In genomic region chr5:122999947-123000563, GRCh38 we compare ENCODE assay signal across 9 cellular contexts. TPM values are rescaled to one million over a fixed set of nuclear protein-coding genes. Genes with fewer than 3 reads are reported as not detected.
A peak's percentile ranks its signal among the peaks of the same experiment; 100 is the strongest.
DNase-seq lines count a peak whose midpoint lies in the region; ATAC-seq, FAIRE-seq and TF ChIP-seq lines count a peak whose summit lies in the region.
"Had no signal": no experiment of that assay in that cellular context is flagged by ENCODE, and none has a peak within 500 bp of the region (broad histone marks: within the 10 kb centered on the region; RNA-seq: fewer than 3 reads in every experiment).

No MANE protein-coding gene starts in this region.

- no peak overlapping the region for H3K14ac ChIP-seq in H9 (ENCODE audit: insufficient read depth, low read length)

- H4K20me1 ChIP-seq in H9 (ENCODE audit: control insufficient read depth, insufficient read depth, insufficient read length) (no peaks in the 10 kb centered on the region), Loucy (ENCODE audit: insufficient read depth, low read length, poor library complexity, severe bottlenecking) (no peaks in the 10 kb centered on the region)

- no peaks in the 10 kb centered on the region for H3K9me3 Mint-ChIP-seq in H9
- H3K9me3 Mint-ChIP-seq in activated naive CD8-positive, alpha-beta T cell treated with anti-CD3 and anti-CD28 coated beads, Interleukin-2, amount 10 ng/mL, durations not matched to agents 7 days and 5 days = no peaks in the 10 kb centered on the region

- H2AFZ ChIP-seq in H9 (ENCODE audit: low read length) = no peak overlapping the region
- no peak overlapping the region for H2AFZ ChIP-seq in Loucy (ENCODE audit: low read length)

- H2BK120ac ChIP-seq in H9 (ENCODE audit: low read depth, low read length, poor library complexity, severe bottlenecking) = no peak overlapping the region

- intact Hi-C loops in kidney (cut with DNase I) = no loop called here

- H3K23me2 ChIP-seq in H9 (ENCODE audit: insufficient read length, low read depth, low read length, poor library complexity, severe bottlenecking) = no peaks in the 10 kb centered on the region

- no peak overlapping the region for H3K27ac Mint-ChIP-seq in H9
- H3K27ac Mint-ChIP-seq in activated naive CD8-positive, alpha-beta T cell treated with anti-CD3 and anti-CD28 coated beads, Interleukin-2, amount 10 ng/mL, durations not matched to agents 7 days and 5 days = no peak overlapping the region

- no peak for ATAC-seq in activated naive CD8-positive, alpha-beta T cell treated with anti-CD3 and anti-CD28 coated beads, Interleukin-2, amount 10 ng/mL, durations not matched to agents 7 days and 5 days (ENCODE audit: low read depth)
- no peak for ATAC-seq in HG03457 (IDR thresholded peaks at IDR 0.05; ENCODE audit: unreplicated experiment)

- peak; percentile 92 for TF ChIP-seq CTCF in H9 (conservative IDR thresholded peaks at IDR 0.05)
- TF ChIP-seq CTCF in Loucy (conservative IDR thresholded peaks at IDR 0.05; ENCODE audit: low read length) = 0 out of 2 replicates have a peak, but pooled peaks have one; percentile 17
- TF ChIP-seq CTCF in kidney (IDR thresholded peaks at IDR 0.05; ENCODE audit: borderline replicate concordance, extremely low read depth, insufficient read depth) = peak; percentile 31

- no peaks in the 10 kb centered on the region for H3K36me3 Mint-ChIP-seq in H9 (ENCODE audit: insufficient read depth in 1 of 3, low read depth in 3 of 3)
- H3K36me3 Mint-ChIP-seq in activated naive CD8-positive, alpha-beta T cell treated with anti-CD3 and anti-CD28 coated beads, Interleukin-2, amount 10 ng/mL, durations not matched to agents 7 days and 5 days = no peaks in the 10 kb centered on the region

- no peaks in the 10 kb centered on the region for H3K79me2 ChIP-seq in H9 (ENCODE audit: insufficient read depth, low read length)
- no peaks in the 10 kb centered on the region for H3K79me2 ChIP-seq in Loucy (ENCODE audit: insufficient read depth, low read length)

- H3K9me3 ChIP-seq in H9 (ENCODE audit: control insufficient read depth, low read depth, low read length) (no peaks in the 10 kb centered on the region), Loucy (ENCODE audit: insufficient read depth, low read depth, low read length) (no peaks in the 10 kb centered on the region), kidney (ENCODE audit: control insufficient read depth in 1 of 2, low read length in 2 of 2) (no peaks in the 10 kb centered on the region)

- H3F3A ChIP-seq in Loucy (ENCODE audit: low read depth) = no peaks in the 10 kb centered on the region

- H3K27me3 Mint-ChIP-seq in H9 (ENCODE audit: low read depth) = no peaks in the 10 kb centered on the region
- peaks cover 4% of the 10 kb centered on the region for H3K27me3 Mint-ChIP-seq in activated naive CD8-positive, alpha-beta T cell treated with anti-CD3 and anti-CD28 coated beads, Interleukin-2, amount 10 ng/mL, durations not matched to agents 7 days and 5 days

- H3K9ac ChIP-seq in H9 (ENCODE audit: extremely low read depth, insufficient read length, low read length) = no peak overlapping the region
- H3K9ac ChIP-seq in Loucy (ENCODE audit: low read depth, low read length, poor library complexity, severe bottlenecking) = no peak overlapping the region
- no peak overlapping the region for H3K9ac ChIP-seq in kidney (ENCODE audit: low read length in 2 of 2)

- no peak overlapping the region for H3K23ac ChIP-seq in H9 (ENCODE audit: insufficient read length, low read depth, low read length)

- no peak overlapping the region for H4K8ac ChIP-seq in H9 (replicated peaks; ENCODE audit: insufficient read length, low read depth, low read length)

- H3K4me3 Mint-ChIP-seq in H9 = no peak overlapping the region
- H3K4me3 Mint-ChIP-seq in activated naive CD8-positive, alpha-beta T cell treated with anti-CD3 and anti-CD28 coated beads, Interleukin-2, amount 10 ng/mL, durations not matched to agents 7 days and 5 days = no peak overlapping the region

- H3K4me2 ChIP-seq in H9 (ENCODE audit: insufficient read depth, insufficient read length, low read length) (no peak overlapping the region), Loucy (ENCODE audit: low read depth, low read length, poor library complexity, severe bottlenecking) (no peak overlapping the region)

- H3K36me3 ChIP-seq in Loucy (ENCODE audit: insufficient read depth, low read length) = no peaks in the 10 kb centered on the region
- peaks cover 0 to 5% of the 10 kb centered on the region in 2 donors for H3K36me3 ChIP-seq in kidney (ENCODE audit: control insufficient read depth in 1 of 2, insufficient read depth in 2 of 2, low read length in 2 of 2)

- H3T11ph ChIP-seq in H9 (ENCODE audit: low read length) = no peak overlapping the region

- H3K4me3 ChIP-seq in Loucy (ENCODE audit: low read length, poor library complexity, severe bottlenecking) (no peak overlapping the region), kidney (ENCODE audit: low read length in 2 of 2) (no peak overlapping the region)

- H3K9me2 ChIP-seq in Loucy (replicated peaks; ENCODE audit: low read depth, low read length) = no peaks in the 10 kb centered on the region

- H3K27me3 ChIP-seq in H9 (ENCODE audit: insufficient read depth, low read length) (no peaks in the 10 kb centered on the region), Loucy (ENCODE audit: insufficient read depth, low read length, poor library complexity, severe bottlenecking) (no peaks in the 10 kb centered on the region)

- H3K4ac ChIP-seq in H9 (ENCODE audit: low read depth, low read length) = no peak overlapping the region

- no peak overlapping the region for H3K18ac ChIP-seq in H9 (ENCODE audit: insufficient read length, low read depth, low read length)

- WGBS in H9 (ENCODE audit: extremely low coverage, insufficient read length, low lambda C conversion rate) = no CpG with 5 or more reads among the region's 10 CpGs

- H2BK5ac ChIP-seq in H9 (ENCODE audit: insufficient read length, low read length) = no peak overlapping the region

- no peaks in the 10 kb centered on the region for H3K79me1 ChIP-seq in H9 (ENCODE audit: insufficient read depth, low read depth, low read length, poor library complexity, severe bottlenecking)

- H2AK5ac ChIP-seq in H9 (ENCODE audit: insufficient read length, low read length) = no peak overlapping the region

- H4K5ac ChIP-seq in H9 (ENCODE audit: insufficient read length, low read depth, low read length) = no peak overlapping the region

- POLR2A ChIA-PET in activated naive CD8-positive, alpha-beta T cell treated with anti-CD3 and anti-CD28 coated beads, Interleukin-2, amount 10 ng/mL, durations not matched to agents 7 days and 5 days (lab: Charles Lee) = no interaction called here

- no peak overlapping the region for H2BK20ac ChIP-seq in H9 (ENCODE audit: low read depth, low read length, poor library complexity, severe bottlenecking)

- peaks cover 18 to 26% of the 10 kb centered on the region in 2 experiments for H3K4me1 Mint-ChIP-seq in H9
- no peaks in the 10 kb centered on the region for H3K4me1 Mint-ChIP-seq in activated naive CD8-positive, alpha-beta T cell treated with anti-CD3 and anti-CD28 coated beads, Interleukin-2, amount 10 ng/mL, durations not matched to agents 7 days and 5 days

- H4K91ac ChIP-seq in H9 (ENCODE audit: insufficient read length, low read depth, low read length) = no peak overlapping the region

- no peak overlapping the region for H2BK15ac ChIP-seq in H9 (ENCODE audit: low read depth, low read length)

- H3K27ac ChIP-seq in H9 (ENCODE audit: insufficient read length, low read depth, low read length) = no peak overlapping the region
- H3K27ac ChIP-seq in kidney (ENCODE audit: low read depth in 2 of 2, low read length in 2 of 2) = no peak overlapping the region

- H2BK12ac ChIP-seq in H9 (ENCODE audit: insufficient read length, low read depth, low read length) = no peak overlapping the region

- no peak for FAIRE-seq in kidney (lab: Jason Lieb, UNC)
- FAIRE-seq: endometrium had no signal

- H3K56ac ChIP-seq in H9 (ENCODE audit: insufficient read length, low read depth, low read length) = no peak overlapping the region

- DNase-seq in stimulated activated CD4-positive, alpha-beta T cell treated with anti-CD3 and anti-CD28 coated beads, Interleukin-15, amount 100 ng/mL, for 24 hours = peak; percentile 32
- DNase-seq in stimulated activated CD4-positive, alpha-beta T cell treated with anti-CD3 and anti-CD28 coated beads, Interleukin-4, amount 100 ng/mL, for 4 hours = no peak
- DNase-seq in H9 = peak; percentile 80
- peak; percentile 29 for DNase-seq in activated naive CD8-positive, alpha-beta T cell treated with anti-CD3 and anti-CD28 coated beads, Interleukin-2, amount 10 ng/mL, durations not matched to agents 7 days and 5 days
- no peak for DNase-seq in kidney
- DNase-seq in NCI-H1436 (lab: John Stamatoyannopoulos, UW) = no peak

- H3K4me1 ChIP-seq in H9 (ENCODE audit: insufficient read depth, low read length) (peaks cover 8% of the 10 kb centered on the region; the same call in 1 of the 2 replicates), Loucy (ENCODE audit: insufficient read depth, low read length, poor library complexity, severe bottlenecking) (no peaks in the 10 kb centered on the region), kidney (ENCODE audit: control insufficient read depth in 1 of 2, insufficient read depth in 1 of 2, low read depth in 1 of 2, low read length in 2 of 2) (no peaks in the 10 kb centered on the region)

RNA-seq across cellular contexts. Expression of gene PPIC, which starts 36.5 kb away (rescaled TPM):
- total RNA-seq in H9 (2021) = 10.8 and 11.9 TPM in 2 replicates
- not detected for total RNA-seq in activated naive CD8-positive, alpha-beta T cell treated with anti-CD3 and anti-CD28 coated beads, Interleukin-2, amount 10 ng/mL, durations not matched to agents 7 days and 5 days
- 46.1 TPM for total RNA-seq in kidney
- polyA plus RNA-seq in kidney (ENCODE audit: insufficient read depth, low read depth, low replicate concordance) = 49.5 TPM

Comparison
In these comparisons a context has a peak if more than half of its experiments do, and no peak if none do; other contexts are left out.
1. DNase-seq: peak in stimulated activated CD4-positive, alpha-beta T cell treated with anti-CD3 and anti-CD28 coated beads, Interleukin-15, amount 100 ng/mL, for 24 hours (single experiment), H9 (single experiment) and activated naive CD8-positive, alpha-beta T cell treated with anti-CD3 and anti-CD28 coated beads, Interleukin-2, amount 10 ng/mL, durations not matched to agents 7 days and 5 days (single experiment); none in stimulated activated CD4-positive, alpha-beta T cell treated with anti-CD3 and anti-CD28 coated beads, Interleukin-4, amount 100 ng/mL, for 4 hours (0 of 2), kidney (single experiment) and NCI-H1436 (single experiment).
2. CTCF ChIP-seq: peak in every context shown above with its lines; median percentile 92 in H9; 31 in kidney; 17 in Loucy.
3. RNA of gene PPIC, which starts 36.5 kb away (total RNA-seq): 46.1 TPM in kidney (single experiment) and 10.8 to 11.9 TPM in H9; not detected in activated naive CD8-positive, alpha-beta T cell treated with anti-CD3 and anti-CD28 coated beads, Interleukin-2, amount 10 ng/mL, durations not matched to agents 7 days and 5 days; every median in the first group is over 10 times any median in the second.